ENCODE assay signal across 8 cellular contexts in genomic region chr2:46460991-46461715, GRCh38. TPM values are rescaled to one million over a fixed set of nuclear protein-coding genes. Genes with fewer than 3 reads are reported as not detected.
DNase-seq lines count a peak whose midpoint lies in the region; ATAC-seq, FAIRE-seq and TF ChIP-seq lines count a peak whose summit lies in the region.

No MANE protein-coding gene starts in this region.

- H3K4me2 ChIP-seq in Karpas-422 (ENCODE audit: low read depth, low read length, poor library complexity, severe bottlenecking): peak overlapping the region; percentile 39

- intact Hi-C loops in adrenal gland (cut with DNase I): no loop called here
- intact Hi-C loops in left ventricle myocardium inferior (cut with micrococcal nuclease): no loop called here

- H3K9me2 ChIP-seq in Karpas-422 (replicated peaks; ENCODE audit: insufficient read depth, low read length): no peaks in the 10 kb centered on the region

- no peaks in the 10 kb centered on the region for H4K20me1 ChIP-seq in Karpas-422 (ENCODE audit: insufficient read depth, low read depth, low read length)

- H3K4me3 Mint-ChIP-seq in T-cell: no peak overlapping the region

- CTCF ChIA-PET in T-cell (lab: Charles Lee): interaction anchor here (0.6 to 2.0 kb wide), 6 partner anchors 10 to 468 kb away, joined by 3 to 5 read pairs (median 4); no protein-coding TSS in a partner anchor

- H3K36me3 ChIP-seq in Karpas-422 (ENCODE audit: insufficient read depth, low read length) (no peaks in the 10 kb centered on the region), adrenal gland (replicated peaks in 1 of 2) (no peaks in the 10 kb centered on the region), left ventricle myocardium inferior (no peaks in the 10 kb centered on the region)

- DNase-seq in AG20443 (ENCODE audit: low spot score) (peak; percentile 87), GM19239 (ENCODE audit: insufficient read length, low spot score) (peak; percentile 48), Karpas-422 (peak; percentile 87), T-cell (peak in 32 of 34 experiments; percentile 25 to 78 (median 60)), adrenal gland (peak; percentile 69 to 93 (median 79)), left ventricle myocardium inferior (peak; percentile 75), renal cortical epithelial cell (ENCODE audit: low read depth) (peak; percentile 35), NCI-H526 treated with DMSO at 0.1 percent for 48 hours (lab: John Stamatoyannopoulos, UW) (no peak)

- H2AFZ ChIP-seq in Karpas-422 (ENCODE audit: low read length): peak overlapping the region; percentile 40; the same call in 1 of the 2 replicates

- POLR2A ChIA-PET in T-cell (lab: Charles Lee): no interaction called here

- peak; percentile 90 for FAIRE-seq in GM19239 (lab: Jason Lieb, UNC)

- no peaks in the 10 kb centered on the region for H3K36me3 Mint-ChIP-seq in T-cell

- H3K27me3 Mint-ChIP-seq in T-cell: peaks cover 2 to 5% of the 10 kb centered on the region in 2 donors

- no peaks in the 10 kb centered on the region for H3K27me3 ChIP-seq in Karpas-422 (ENCODE audit: low read length)
- H3K27me3 ChIP-seq in adrenal gland: no peaks in the 10 kb centered on the region
- no peaks in the 10 kb centered on the region for H3K27me3 ChIP-seq in left ventricle myocardium inferior (ENCODE audit: low read depth)

- ATAC-seq in T-cell (replicated peaks in 1 of 4): peak; percentile 58 to 70 (median 66)

- peaks cover 9% of the 10 kb centered on the region for H3K4me1 ChIP-seq in Karpas-422 (ENCODE audit: low read length)
- peaks cover 5 to 17% of the 10 kb centered on the region in 2 donors for H3K4me1 ChIP-seq in adrenal gland (replicated peaks in 1 of 2)
- peaks cover 35% of the 10 kb centered on the region for H3K4me1 ChIP-seq in left ventricle myocardium inferior

- peaks cover 5 to 13% (median 8%) of the 10 kb centered on the region in 3 donors for H3K4me1 Mint-ChIP-seq in T-cell

- WGBS in adrenal gland, 4 donors: 17 to 29% (median 21%) methylated on average over 8 of the region's 8 CpGs

- H3K9me3 Mint-ChIP-seq in T-cell: no peaks in the 10 kb centered on the region

- TF ChIP-seq CTCF in adrenal gland (IDR thresholded peaks at IDR 0.05) (peak; percentile 97 to 100 (median 99)), left ventricle myocardium inferior (IDR thresholded peaks at IDR 0.05; ENCODE audit: borderline replicate concordance) (peak; percentile 100)

- H3K9ac ChIP-seq in Karpas-422 (ENCODE audit: low read length): no peak overlapping the region; the same call in 1 of the 2 replicates

- no peaks in the 10 kb centered on the region for H3K79me2 ChIP-seq in Karpas-422 (ENCODE audit: low read length)

- H3K27ac Mint-ChIP-seq in T-cell: no peak overlapping the region

- H3K27ac ChIP-seq in Karpas-422 (ENCODE audit: low read length): no peak overlapping the region
- peak overlapping the region in 2 of 5 donors; percentile 63 to 68 for H3K27ac ChIP-seq in adrenal gland
- H3K27ac ChIP-seq in left ventricle myocardium inferior (replicated peaks): peak overlapping the region; percentile 68

- H3K9me3 ChIP-seq in Karpas-422 (ENCODE audit: low read length): no peaks in the 10 kb centered on the region
- no peaks in the 10 kb centered on the region for H3K9me3 ChIP-seq in adrenal gland (replicated peaks in 1 of 3)
- no peaks in the 10 kb centered on the region for H3K9me3 ChIP-seq in left ventricle myocardium inferior (replicated peaks)

- H3K4me3 ChIP-seq in Karpas-422 (ENCODE audit: low read length) (no peak overlapping the region), adrenal gland (no peak overlapping the region), left ventricle myocardium inferior (no peak overlapping the region)

- no peak for TF ChIP-seq POLR2A in adrenal gland (IDR thresholded peaks at IDR 0.05)

RNA-seq across cellular contexts. Expression of gene TMEM247, which starts 18.2 kb away (rescaled TPM):
- total RNA-seq in Karpas-422 (2014; rRNA removed; shearing (Covaris generic); ENCODE audit: low replicate concordance): not detected in 2 replicates
- not detected for total RNA-seq in T-cell
- total RNA-seq in adrenal gland: not detected
- not detected for polyA plus RNA-seq in adrenal gland
- total RNA-seq in left ventricle myocardium inferior: not detected
- not detected in 2 replicates for total RNA-seq in renal cortical epithelial cell
